In genomic region chr10:110421512-110422138, GRCh38 we compare ENCODE assay signal across 20 cellular contexts.
A peak's percentile ranks its signal among the peaks of the same experiment; 100 is the strongest.
DNase-seq lines count a peak whose midpoint lies in the region; ATAC-seq, FAIRE-seq and TF ChIP-seq lines count a peak whose summit lies in the region.
"Had no signal": no experiment of that assay in that cellular context is flagged by ENCODE, and none has a peak within 500 bp of the region (broad histone marks: within the 10 kb centered on the region; RNA-seq: fewer than 3 reads in every experiment).

No MANE protein-coding gene starts in this region.

- H3K36me3 ChIP-seq in PC-3 (ENCODE audit: low read depth, low read length) (no peaks in the 10 kb centered on the region), H1 (ENCODE audit: control insufficient read depth in 2 of 4, insufficient read depth in 4 of 4, low read length in 3 of 4) (no peaks in the 10 kb centered on the region)
- H3K36me3 ChIP-seq: breast epithelium, neural progenitor cell, right atrium auricular region had no signal

- no peak overlapping the region for H4K5ac ChIP-seq in H1 (ENCODE audit: insufficient read length, low read depth, low read length)

- 0 out of 2 replicates have a peak overlapping the region, but pooled peaks have one; percentile 48 for H2BK20ac ChIP-seq in H1 (ENCODE audit: low read length)

- H2BK5ac ChIP-seq in H1 (ENCODE audit: low read depth, low read length): no peak overlapping the region

- H2BK15ac ChIP-seq in H1 (ENCODE audit: low read length): no peak overlapping the region

- H3K4me3 ChIP-seq in PC-3 (ENCODE audit: low read length): no peak overlapping the region
- H3K4me3 ChIP-seq in H1 (ENCODE audit: extremely low read depth in 1 of 4, insufficient read depth in 2 of 4, low read depth in 3 of 4, low read length in 4 of 4): no peak overlapping the region
- H3K4me3 ChIP-seq: breast epithelium, neural progenitor cell, right atrium auricular region had no signal

- DNase-seq in NOMO-1 treated with DMSO at 0.1 percent for 48 hours (lab: John Stamatoyannopoulos, UW; ENCODE audit: unreplicated experiment) (peak; percentile 20), NOMO-1 treated with dmso at 0.1 percent for 144 hours (lab: John Stamatoyannopoulos, UW; ENCODE audit: unreplicated experiment) (no peak), GM19239 (ENCODE audit: insufficient read length, low spot score) (no peak), PC-3 (no peak), H1 (ENCODE audit: low read depth in 1 of 2, low spot score in 2 of 2) (no peak)
- DNase-seq: 8988T; activated CD8-positive, alpha-beta memory T cell treated with anti-CD3 and anti-CD28 coated beads, Interleukin-2, amount 50 U/mL, for 4 hours; CD4-positive, CD25-positive, alpha-beta regulatory T cell; EL; H7; head of caudate nucleus; NCI-H1105 had no signal

- no peaks in the 10 kb centered on the region for H4K20me1 ChIP-seq in PC-3 (ENCODE audit: low read length)
- no peaks in the 10 kb centered on the region for H4K20me1 ChIP-seq in H1 (replicated peaks in 1 of 2; ENCODE audit: control insufficient read depth in 1 of 2, insufficient read depth in 2 of 2, low read length in 2 of 2)

- peak; percentile 81 for FAIRE-seq in GM19239 (lab: Jason Lieb, UNC)
- no peak for FAIRE-seq in H1 (lab: Jason Lieb, UNC)
- FAIRE-seq: TTC549 had no signal

- no TSS peak for BruUV-seq in PC-3 (replicated peaks; lab: Mats Ljungman, UMichigan)

- whole genome bisulfite sequencing in H1 (ENCODE audit: extremely low coverage in 1 of 2, insufficient coverage in 1 of 2, insufficient read length in 1 of 2, insufficient replicate concordance in 2 of 2, low coverage in 1 of 2, low lambda C conversion rate in 2 of 2, missing lambda C conversion rate in 1 of 2), 2 experiments: 87% methylated on average over 3 of the region's 3 CpGs; no CpG with 5 or more reads in 1 of the 2 experiments

- H2AK5ac ChIP-seq in H1 (ENCODE audit: low read depth, low read length): no peak overlapping the region

- no peaks in the 10 kb centered on the region for H3F3A ChIP-seq in PC-3 (ENCODE audit: low read length, unreplicated experiment)

- H3K18ac ChIP-seq in H1 (ENCODE audit: extremely low read depth, low read length): no peak overlapping the region

- no peak for TF ChIP-seq EP300 in H1 (IDR thresholded peaks at IDR 0.05; ENCODE audit: borderline replicate concordance in 1 of 2, low read depth in 2 of 2, low read length in 2 of 2)

- H3K79me2 ChIP-seq in PC-3 (ENCODE audit: low read length) (no peaks in the 10 kb centered on the region), H1 (ENCODE audit: control insufficient read depth in 1 of 2, insufficient read depth in 2 of 2, low read length in 2 of 2) (no peaks in the 10 kb centered on the region)

- H3K79me1 ChIP-seq in H1 (ENCODE audit: low read depth, low read length): no peaks in the 10 kb centered on the region

- CTCF ChIA-PET in PC-3 (lab: Charles Lee): no interaction called here
- CTCF ChIA-PET in H1 (lab: Charles Lee; ENCODE audit: partially characterized antibody): interaction anchor here (1.0 to 2.0 kb wide), 5 partner anchors 11 to 111 kb away, joined by 3 to 10 read pairs (median 4); no protein-coding TSS in a partner anchor

- peak overlapping the region; percentile 42 for H3K27ac ChIP-seq in PC-3 (ENCODE audit: low read length)
- no peak overlapping the region for H3K27ac ChIP-seq in H1 (ENCODE audit: low read depth, low read length)
- H3K27ac ChIP-seq: breast epithelium, neural progenitor cell, right atrium auricular region had no signal

- H2BK120ac ChIP-seq in H1 (replicated peaks; ENCODE audit: low read depth, low read length): no peak overlapping the region

- H4K91ac ChIP-seq in H1 (replicated peaks; ENCODE audit: insufficient read length, low read length): no peak overlapping the region

- ATAC-seq in PC-3: no peak
- no peak for ATAC-seq in SK-N-SH treated with all-trans-retinoic acid at 6 μM for 48 hours
- no peak for ATAC-seq in HG02981 (IDR thresholded peaks at IDR 0.05; ENCODE audit: unreplicated experiment)
- no peak for ATAC-seq in GM18498 (IDR thresholded peaks at IDR 0.05; ENCODE audit: unreplicated experiment)
- ATAC-seq: activated naive CD4-positive, alpha-beta T cell treated with anti-CD3 and anti-CD28 coated beads, Interleukin-2, amount 50 U/mL, for 72 hours had no signal

- H3K9me3 ChIP-seq in PC-3 (ENCODE audit: low read length): no peaks in the 10 kb centered on the region
- no peaks in the 10 kb centered on the region for H3K9me3 ChIP-seq in H1 (ENCODE audit: insufficient read depth in 2 of 2, low read depth in 1 of 2, low read length in 1 of 2)
- H3K9me3 ChIP-seq: breast epithelium, right atrium auricular region had no signal

- H4K8ac ChIP-seq in H1 (ENCODE audit: extremely low read depth, insufficient read depth, low read length): no peak overlapping the region

- POLR2A ChIA-PET in PC-3 (lab: Charles Lee; ENCODE audit: unreplicated experiment) (interaction anchor here (0.6 kb wide), 1 partner anchor 19 kb away, joined by 5 read pairs; no protein-coding TSS in a partner anchor), H1 (lab: Charles Lee; ENCODE audit: partially characterized antibody) (interaction anchor here (1.4 kb wide), 1 partner anchor 77 kb away, joined by 3 read pairs; no protein-coding TSS in a partner anchor)

- no peak overlapping the region for H3K4ac ChIP-seq in H1 (replicated peaks; ENCODE audit: insufficient read length, low read depth, low read length)

- no peak for TF ChIP-seq RAD21 in H1 (IDR thresholded peaks at IDR 0.05 in 1 of 2, conservative IDR thresholded peaks at IDR 0.05 in 1 of 2; ENCODE audit: low read depth in 2 of 2, low read length in 2 of 2)

- no peak for TF ChIP-seq POLR2A in H1 (IDR thresholded peaks at IDR 0.05; ENCODE audit: control extremely low read depth in 1 of 2, low read depth in 2 of 2, low read length in 2 of 2)

- H3K9ac ChIP-seq in PC-3 (ENCODE audit: low read length): no peak overlapping the region
- no peak overlapping the region for H3K9ac ChIP-seq in H1 (replicated peaks in 1 of 4; ENCODE audit: extremely low read depth in 1 of 4, low read depth in 3 of 4, low read length in 3 of 4)
- H3K9ac ChIP-seq: neural progenitor cell had no signal

- no peak overlapping the region for H3K4me2 ChIP-seq in PC-3 (ENCODE audit: low read length)
- no peak overlapping the region for H3K4me2 ChIP-seq in H1 (ENCODE audit: insufficient read depth in 1 of 2, low read depth in 2 of 2, low read length in 2 of 2)
- H3K4me2 ChIP-seq: neural progenitor cell had no signal

- H3K14ac ChIP-seq in H1 (ENCODE audit: insufficient read length): no peak overlapping the region

- intact Hi-C loops in PC-3 (cut with micrococcal nuclease): no loop called here

- peaks cover 2% of the 10 kb centered on the region; the same call in 1 of the 2 replicates for H3K23me2 ChIP-seq in H1 (ENCODE audit: low read depth, low read length)

- H3K27me3 ChIP-seq in PC-3 (ENCODE audit: low read length) (no peaks in the 10 kb centered on the region), H1 (replicated peaks in 1 of 4; ENCODE audit: control insufficient read depth in 3 of 4, extremely low read depth in 1 of 4, insufficient read depth in 3 of 4, low read length in 3 of 4) (no peaks in the 10 kb centered on the region)
- H3K27me3 ChIP-seq: breast epithelium, neural progenitor cell, right atrium auricular region had no signal

- no peak overlapping the region for H3K23ac ChIP-seq in H1 (ENCODE audit: insufficient read length)

- TF ChIP-seq CTCF in PC-3 (conservative IDR thresholded peaks at IDR 0.05; ENCODE audit: low read depth, low read length): no peak
- no peak for TF ChIP-seq CTCF in H1 (IDR thresholded peaks at IDR 0.05; ENCODE audit: control extremely low read depth in 1 of 3, insufficient read depth in 1 of 3, low read depth in 1 of 3, low read length in 3 of 3)

- peaks cover 40% of the 10 kb centered on the region for H3K4me1 ChIP-seq in PC-3 (ENCODE audit: insufficient read depth, low read length)
- H3K4me1 ChIP-seq in H1 (replicated peaks in 1 of 4; ENCODE audit: control insufficient read depth in 3 of 4, insufficient read depth in 4 of 4, low read length in 3 of 4): peaks cover 0 to 4% (median 2%) of the 10 kb centered on the region in 4 experiments; a peak in 3 of 7 replicates
- H3K4me1 ChIP-seq: breast epithelium had no signal

- H3K56ac ChIP-seq in H1 (replicated peaks; ENCODE audit: insufficient read length, low read depth, low read length): no peak overlapping the region

- no peaks in the 10 kb centered on the region for H3K9me2 ChIP-seq in PC-3 (replicated peaks; ENCODE audit: low read length)

- no peak overlapping the region for H2BK12ac ChIP-seq in H1 (ENCODE audit: low read depth, low read length)

- H2AFZ ChIP-seq in PC-3 (ENCODE audit: low read length) (no peak overlapping the region), H1 (ENCODE audit: low read length) (peak overlapping the region; percentile 77; the same call in 1 of the 2 replicates)
- H2AFZ ChIP-seq: neural progenitor cell had no signal

TF ChIP-seq in H1, 55 proteins besides CTCF, POLR2A, EP300 and RAD21 (continues in another document):
- TF ChIP-seq BACH1 (IDR thresholded peaks at IDR 0.05; ENCODE audit: low read length) (no peak), EZH2 (IDR thresholded peaks at IDR 0.05; ENCODE audit: low read depth, low read length, severe bottlenecking) (no peak), SP1 (IDR thresholded peaks at IDR 0.05; ENCODE audit: low read depth, low read length) (no peak), GABPA (IDR thresholded peaks at IDR 0.05; ENCODE audit: borderline replicate concordance, insufficient read depth, low read length) (no peak), SRF (IDR thresholded peaks at IDR 0.05; ENCODE audit: low read depth, low read length) (no peak), JUN (IDR thresholded peaks at IDR 0.05; ENCODE audit: low read depth, low read length) (no peak), SIRT6 (IDR thresholded peaks at IDR 0.05; ENCODE audit: low read length) (no peak), POU5F1 (IDR thresholded peaks at IDR 0.05; ENCODE audit: low read depth, low read length) (no peak), BRCA1 (IDR thresholded peaks at IDR 0.05; ENCODE audit: low read depth, low read length) (no peak), SP2 (IDR thresholded peaks at IDR 0.05; ENCODE audit: low read length) (no peak)

TF ChIP-seq in SK-N-SH treated with all-trans-retinoic acid at 6 μM for 48 hours, 23 proteins besides CTCF, POLR2A, EP300 and RAD21:
- no peak for TF ChIP-seq TCF4 (CRISPR knock-in tag; IDR thresholded peaks at IDR 0.05; ENCODE audit: borderline replicate concordance)
TF ChIP-seq in SK-N-SH treated with all-trans-retinoic acid at 6 μM for 48 hours: peak in this region for 0.
